Comparison of ENCODE assay signal across 20 cellular contexts in the genomic region with DNA sequence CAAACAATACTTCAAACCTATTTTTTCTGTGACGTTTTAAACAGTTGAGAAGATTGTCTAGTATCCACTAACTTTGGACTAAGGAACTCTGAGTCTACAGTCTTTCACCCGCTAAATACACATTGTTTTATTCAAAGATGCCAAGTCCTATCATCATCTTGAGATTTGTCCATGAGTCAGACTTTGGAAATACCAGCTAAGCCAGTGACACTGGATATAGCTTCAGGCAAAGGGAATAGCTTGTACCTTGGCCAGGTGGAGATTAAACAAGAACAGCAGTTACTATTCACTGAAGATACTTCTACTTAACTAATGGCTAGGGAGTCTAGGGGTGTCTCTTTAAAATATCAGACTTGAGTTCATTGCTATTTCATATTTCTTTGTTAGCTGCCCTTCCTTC.
DNase-seq lines count a peak whose midpoint lies in the region; FAIRE-seq and TF ChIP-seq lines count a peak whose summit lies in the region.
"Had no signal": no experiment of that assay in that cellular context is flagged by ENCODE, and none has a peak within 500 bp of the region (broad histone marks: within the 10 kb centered on the region; RNA-seq: fewer than 3 reads in every experiment).

No MANE protein-coding gene starts in this region.

- peaks cover 12% of the 10 kb centered on the region for H3K36me3 Mint-ChIP-seq in type B pancreatic cell

- in situ Hi-C loops in mammary epithelial cell (cut with MboI; ENCODE audit: low sequenced_read_pairs in 2 of 2): no loop called here

- peaks cover 4% of the 10 kb centered on the region for H3K9me3 ChIP-seq in mammary epithelial cell (replicated peaks; ENCODE audit: insufficient read depth, low read length)
- peaks cover 6% of the 10 kb centered on the region for H3K9me3 ChIP-seq in keratinocyte (ENCODE audit: control insufficient read depth, low read depth, low read length)
- H3K9me3 ChIP-seq: BE2C had no signal

- H3K79me2 ChIP-seq in mammary epithelial cell (ENCODE audit: insufficient read depth, low read length) (no peaks in the 10 kb centered on the region), keratinocyte (ENCODE audit: control insufficient read depth, insufficient read depth, low read length) (no peaks in the 10 kb centered on the region)

- H3K9me1 ChIP-seq in keratinocyte (ENCODE audit: control insufficient read depth, extremely low read depth, insufficient read depth, low read length): no peaks in the 10 kb centered on the region

- H3K4me1 Mint-ChIP-seq in type B pancreatic cell (ENCODE audit: unreplicated experiment): no peaks in the 10 kb centered on the region
- H3K4me1 Mint-ChIP-seq: neural progenitor cell had no signal

- no peaks in the 10 kb centered on the region for H3K36me3 ChIP-seq in mammary epithelial cell (ENCODE audit: insufficient read depth, low read length)
- H3K36me3 ChIP-seq in keratinocyte (ENCODE audit: control insufficient read depth in 2 of 2, extremely low read depth in 1 of 2, insufficient read depth in 2 of 2, low read length in 2 of 2): no peaks in the 10 kb centered on the region
- H3K36me3 ChIP-seq: BE2C, neural progenitor cell, WERI-Rb-1 had no signal

- H3K4me1 ChIP-seq in mammary epithelial cell (ENCODE audit: insufficient read depth, low read length): peaks cover 31% of the 10 kb centered on the region
- peaks cover 27% of the 10 kb centered on the region for H3K4me1 ChIP-seq in keratinocyte (ENCODE audit: control insufficient read depth, extremely low read depth, insufficient read depth, low read length)
- H3K4me1 ChIP-seq: BE2C, neural progenitor cell had no signal

- dilution Hi-C loops in mammary epithelial cell (cut with HindIII; ENCODE audit: low sequenced_read_pairs) (no loop called here), keratinocyte (cut with MboI; ENCODE audit: extremely low pct_ligation_motif_present, low sequenced_read_pairs) (no loop called here)

- H3K4me3 Mint-ChIP-seq in type B pancreatic cell: peak overlapping the region; percentile 44
- H3K4me3 Mint-ChIP-seq: endodermal cell; neural progenitor cell; stimulated activated naive B cell treated with anti-CD40 and anti-IgM and Interleukin-4, amounts not matched to agents 10 μg/mL and 1 μg/mL and 100 μg/mL, for 72 hours; T-helper 17 cell had no signal

- H3K27ac ChIP-seq in mammary epithelial cell (ENCODE audit: insufficient read depth, low read depth, low read length) (peak overlapping the region; percentile 43), keratinocyte (ENCODE audit: control insufficient read depth, insufficient read depth, low read length) (no peak overlapping the region)
- H3K27ac ChIP-seq: KMS-11, neural progenitor cell, WERI-Rb-1 had no signal

- TF ChIP-seq CTCF in mammary epithelial cell (conservative IDR thresholded peaks at IDR 0.05 in 1 of 2, IDR thresholded peaks at IDR 0.05 in 1 of 2; ENCODE audit: extremely low read depth in 1 of 2, insufficient read depth in 1 of 2, low read depth in 1 of 2, low read length in 2 of 2): no peak
- no peak for TF ChIP-seq CTCF in keratinocyte (optimal IDR thresholded peaks at IDR 0.05 in 1 of 3, IDR thresholded peaks at IDR 0.05 in 1 of 3, conservative IDR thresholded peaks at IDR 0.05 in 1 of 3; ENCODE audit: extremely low read depth in 1 of 3, insufficient read depth in 2 of 3, low read length in 3 of 3)
- no peak for TF ChIP-seq CTCF in type B pancreatic cell (conservative IDR thresholded peaks at IDR 0.05)

- peak; percentile 89 for FAIRE-seq in keratinocyte (lab: Jason Lieb, UNC)
- FAIRE-seq: frontal cortex had no signal

- no peak overlapping the region for H2AFZ ChIP-seq in mammary epithelial cell (ENCODE audit: low read depth, low read length)
- H2AFZ ChIP-seq in keratinocyte (ENCODE audit: control insufficient read depth, low read length): no peak overlapping the region
- H2AFZ ChIP-seq: neural progenitor cell had no signal

- intact Hi-C loops in mammary epithelial cell (cut with micrococcal nuclease): no loop called here

- H3K27me3 ChIP-seq in mammary epithelial cell (ENCODE audit: insufficient read depth, low read length): no peaks in the 10 kb centered on the region
- no peaks in the 10 kb centered on the region for H3K27me3 ChIP-seq in keratinocyte (ENCODE audit: control insufficient read depth, extremely low read depth, insufficient read depth, low read length)
- H3K27me3 ChIP-seq: BE2C, neural progenitor cell had no signal

- no peaks in the 10 kb centered on the region for H3K27me3 Mint-ChIP-seq in type B pancreatic cell
- H3K27me3 Mint-ChIP-seq: stimulated activated naive B cell treated with anti-CD40 and anti-IgM and Interleukin-4, amounts not matched to agents 10 μg/mL and 1 μg/mL and 100 μg/mL, for 72 hours; T-helper 17 cell had no signal

- 0% methylated on average over 2 of the region's 2 CpGs for WGBS in mammary epithelial cell (ENCODE audit: low coverage, missing lambda C conversion rate)

- peaks cover 16% of the 10 kb centered on the region for H3K9me3 Mint-ChIP-seq in type B pancreatic cell

- peak; percentile 41 for DNase-seq in NCI-H226
- DNase-seq in mammary epithelial cell: peak; percentile 94
- DNase-seq in keratinocyte (ENCODE audit: low read depth, low spot score): peak; percentile 52
- no peak for DNase-seq in type B pancreatic cell (ENCODE audit: extremely low spot score, unreplicated experiment)
- no peak for DNase-seq in activated T-cell treated with anti-CD3 and anti-CD28 coated beads, Interleukin-2, amount 50 U/mL, for 1 hour
- DNase-seq in NOMO-1 (lab: John Stamatoyannopoulos, UW; ENCODE audit: unreplicated experiment in 2 of 2): no peak
- DNase-seq in stimulated activated CD4-positive, alpha-beta T cell treated with anti-CD3 and anti-CD28 coated beads, Interleukin-4, amount 100 ng/mL, for 4 hours: no peak
- DNase-seq: activated CD4-positive, alpha-beta T cell treated with anti-CD3 and anti-CD28 coated beads, Interleukin-2, amount 50 U/mL, for 48 hours; activated naive CD4-positive, alpha-beta T cell treated with anti-CD3 and anti-CD28 coated beads, Interleukin-2, amount 50 U/mL, for 16 hours; BE2C; Calu3; endodermal cell; NCI-H69; OCI-M1; stimulated activated naive B cell treated with anti-CD40 and anti-IgM and Interleukin-4, amounts not matched to agents 10 μg/mL and 1 μg/mL and 100 μg/mL, for 72 hours; T-helper 17 cell; WERI-Rb-1 had no signal

- H3K27ac Mint-ChIP-seq in type B pancreatic cell: peak overlapping the region; percentile 61
- H3K27ac Mint-ChIP-seq: endodermal cell; neural progenitor cell; stimulated activated naive B cell treated with anti-CD40 and anti-IgM and Interleukin-4, amounts not matched to agents 10 μg/mL and 1 μg/mL and 100 μg/mL, for 72 hours; T-helper 17 cell had no signal

- H3K4me2 ChIP-seq in mammary epithelial cell (ENCODE audit: insufficient read depth, low read depth, low read length) (peak overlapping the region; percentile 53), keratinocyte (ENCODE audit: control insufficient read depth, extremely low read depth, insufficient read depth, low read depth, low read length) (peak overlapping the region; percentile 57)
- H3K4me2 ChIP-seq: KMS-11, neural progenitor cell had no signal

- no peaks in the 10 kb centered on the region for H4K20me1 ChIP-seq in mammary epithelial cell (ENCODE audit: insufficient read depth, low read length)
- no peaks in the 10 kb centered on the region for H4K20me1 ChIP-seq in keratinocyte (ENCODE audit: control insufficient read depth, extremely low read depth, insufficient read depth, low read length)

- H3K9ac ChIP-seq in mammary epithelial cell (ENCODE audit: insufficient read depth, low read length) (no peak overlapping the region), keratinocyte (ENCODE audit: control insufficient read depth, extremely low read depth, insufficient read depth, low read length) (no peak overlapping the region)
- H3K9ac ChIP-seq: KMS-11, neural progenitor cell had no signal

- H3K4me3 ChIP-seq in mammary epithelial cell (replicated peaks in 1 of 3; ENCODE audit: insufficient read depth in 1 of 3, low read depth in 2 of 3, low read length in 3 of 3) (no peak overlapping the region), keratinocyte (ENCODE audit: control insufficient read depth in 2 of 3, extremely low read depth in 1 of 3, insufficient read depth in 2 of 3, low read depth in 1 of 3, low read length in 3 of 3) (no peak overlapping the region)
- H3K4me3 ChIP-seq: neural progenitor cell had no signal

- no TSS peak for BruUV-seq in mammary epithelial cell (replicated peaks; lab: Mats Ljungman, UMichigan)

- CTCF ChIA-PET in mammary epithelial cell (lab: Charles Lee; ENCODE audit: low non-redundant PET): no interaction called here

Comparison
In these comparisons a context has a peak if more than half of its experiments do, and no peak if none do; other contexts are left out.
1. DNase-seq: peak in NCI-H226 (single experiment), mammary epithelial cell (single experiment) and keratinocyte (single experiment); none in type B pancreatic cell (single experiment), activated T-cell treated with anti-CD3 and anti-CD28 coated beads, Interleukin-2, amount 50 U/mL, for 1 hour (single experiment), NOMO-1 (0 of 2) and stimulated activated CD4-positive, alpha-beta T cell treated with anti-CD3 and anti-CD28 coated beads, Interleukin-4, amount 100 ng/mL, for 4 hours (0 of 2).